Comparison of ENCODE assay signal across 11 cellular contexts in the genomic region with DNA sequence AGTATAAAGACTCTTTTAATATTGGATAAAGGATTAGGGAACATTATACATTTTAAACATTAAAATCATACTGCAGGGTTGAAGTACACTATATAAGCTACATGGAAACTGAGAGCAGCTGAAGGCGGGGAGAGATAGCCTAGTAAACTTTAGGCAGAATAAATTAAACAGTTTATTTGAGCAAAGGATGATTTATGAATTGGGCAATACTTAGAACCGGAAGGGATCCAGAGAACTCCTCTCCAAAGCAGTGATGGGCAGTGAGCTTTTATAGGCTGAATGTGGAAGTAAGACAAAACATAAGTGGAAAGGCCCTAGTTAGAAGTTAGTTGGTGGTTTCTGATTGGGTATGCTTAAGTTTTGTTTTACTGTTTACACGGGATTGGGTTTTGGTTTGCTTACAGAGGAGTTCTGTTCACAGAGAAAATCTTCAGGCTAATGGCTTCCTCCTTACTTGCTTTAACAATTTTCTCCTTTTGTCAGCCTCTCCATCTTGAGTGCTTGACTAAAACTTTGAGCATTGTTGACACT. TPM values are rescaled to one million over a fixed set of nuclear protein-coding genes. Genes with fewer than 3 reads are reported as not detected.
DNase-seq lines count a peak whose midpoint lies in the region; ATAC-seq, FAIRE-seq and TF ChIP-seq lines count a peak whose summit lies in the region.
"Had no signal": no experiment of that assay in that cellular context is flagged by ENCODE, and none has a peak within 500 bp of the region (broad histone marks: within the 10 kb centered on the region; RNA-seq: fewer than 3 reads in every experiment).

No MANE protein-coding gene starts in this region.

- no peak overlapping the region for H3K4me3 ChIP-seq in OCI-LY1 (ENCODE audit: low read depth, low read length, poor library complexity, severe bottlenecking)

- peaks cover 38% of the 10 kb centered on the region for H3K4me1 ChIP-seq in OCI-LY1 (ENCODE audit: insufficient read depth, low read length, severe bottlenecking)

- peaks cover 13% of the 10 kb centered on the region; the same call in 1 of the 2 replicates for H3K36me3 ChIP-seq in OCI-LY1 (ENCODE audit: insufficient read depth, low read length)

- POLR2A ChIA-PET in T-cell (lab: Charles Lee), result interaction anchor here in 1 of 2 donors (2.3 kb wide), 1 partner anchor 19 kb away, joined by 7 read pairs; the partner anchor contains the start of gene LEMD3

- peak; percentile 38 for ATAC-seq in GM19463 (IDR thresholded peaks at IDR 0.05; ENCODE audit: unreplicated experiment)
- ATAC-seq in HG02981 (IDR thresholded peaks at IDR 0.05; ENCODE audit: unreplicated experiment), result peak; percentile 33
- ATAC-seq in T-cell (replicated peaks in 1 of 4), result no peak

- peaks cover 53% of the 10 kb centered on the region for H3K79me2 ChIP-seq in OCI-LY1 (ENCODE audit: insufficient read depth, low read length)

- peaks cover 76 to 87% (median 83%) of the 10 kb centered on the region in 3 donors for H3K4me1 Mint-ChIP-seq in T-cell

- DNase-seq in GM18507 (ENCODE audit: extremely low spot score, insufficient read length, low read depth) (no peak), T-cell (no peak), DMS79 (lab: John Stamatoyannopoulos, UW) (no peak), C1 segment of cervical spinal cord (lab: John Stamatoyannopoulos, UW) (no peak)
- no peak for DNase-seq in central memory CD4-positive, alpha-beta T cell
- DNase-seq: activated naive CD4-positive, alpha-beta T cell treated with anti-CD3 and anti-CD28 coated beads, Interleukin-2, amount 50 U/mL, for 16 hours; COR-L47; stimulated activated CD4-positive, alpha-beta T cell treated with anti-CD3 and anti-CD28 coated beads, Interleukin-2, amount 100 ng/mL, for 48 hours had no signal

- CTCF ChIA-PET in T-cell (lab: Charles Lee), result no interaction called here

- FAIRE-seq in GM18507 (lab: Jason Lieb, UNC), result peak; percentile 82

- H3K4me3 Mint-ChIP-seq in T-cell, result no peak overlapping the region

- no peak overlapping the region for H3K9ac ChIP-seq in OCI-LY1 (ENCODE audit: low read length)

- no peaks in the 10 kb centered on the region for H3K9me3 Mint-ChIP-seq in T-cell

- no peaks in the 10 kb centered on the region for H4K20me1 ChIP-seq in OCI-LY1 (ENCODE audit: insufficient read depth, low read length)

- H3K4me2 ChIP-seq in OCI-LY1 (ENCODE audit: low read length), result peak overlapping the region; percentile 11; the same call in 1 of the 2 replicates

- no peaks in the 10 kb centered on the region for H3K9me2 ChIP-seq in OCI-LY1 (ENCODE audit: low read depth, low read length)

- peak overlapping the region; percentile 66 for H3K27ac ChIP-seq in OCI-LY1 (ENCODE audit: low read depth, low read length, poor library complexity, severe bottlenecking)

- H3F3A ChIP-seq in OCI-LY1 (ENCODE audit: insufficient read depth, low read length), result no peaks in the 10 kb centered on the region

- no peak for TF ChIP-seq CTCF in OCI-LY1 (IDR thresholded peaks at IDR 0.05; ENCODE audit: low read length)

- H3K27ac Mint-ChIP-seq in T-cell, result peak overlapping the region in 1 of 2 donors; percentile 27

- H3K36me3 Mint-ChIP-seq in T-cell, result peaks cover 39% of the 10 kb centered on the region

- H2AFZ ChIP-seq in OCI-LY1 (ENCODE audit: low read length), result no peak overlapping the region

- no peaks in the 10 kb centered on the region for H3K27me3 Mint-ChIP-seq in T-cell

- H3K27me3 ChIP-seq in OCI-LY1 (ENCODE audit: insufficient read depth, low read length), result no peaks in the 10 kb centered on the region

- no peaks in the 10 kb centered on the region for H3K9me3 ChIP-seq in OCI-LY1 (ENCODE audit: low read length)

RNA-seq across cellular contexts. Expression of gene LEMD3, which starts 18.9 kb away (rescaled TPM):
- 10 to 100 TPM; 57.0 to 62.9 (median 58.2) TPM for total RNA-seq in T-cell

Comparison
In these comparisons a context has a peak if more than half of its experiments do, and no peak if none do; other contexts are left out.
1. ATAC-seq: peak in GM19463 (single experiment) and HG02981 (single experiment); none in T-cell (0 of 4).